Comparison of ENCODE assay signal across 21 cellular contexts in the genomic region with DNA sequence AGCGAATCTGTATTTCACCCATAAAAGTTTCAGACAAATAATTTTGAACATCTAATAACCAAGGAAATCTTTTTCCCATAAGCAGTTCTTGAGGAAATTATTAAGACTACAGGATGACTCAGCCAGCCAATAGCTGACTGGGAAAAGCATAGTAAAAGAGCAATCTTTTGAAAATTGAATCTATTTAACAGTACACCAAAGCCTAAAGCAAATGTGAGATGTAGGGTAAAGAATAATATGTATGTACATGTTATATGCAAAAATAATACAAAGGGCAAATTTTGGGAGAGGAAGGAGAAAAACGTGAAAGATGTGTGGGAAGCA. TPM values are rescaled to one million over a fixed set of nuclear protein-coding genes. Genes with fewer than 3 reads are reported as not detected.
A peak's percentile ranks its signal among the peaks of the same experiment; 100 is the strongest.
DNase-seq lines count a peak whose midpoint lies in the region; ATAC-seq, FAIRE-seq and TF ChIP-seq lines count a peak whose summit lies in the region.
"Had no signal": no experiment of that assay in that cellular context is flagged by ENCODE, and none has a peak within 500 bp of the region (broad histone marks: within the 10 kb centered on the region; RNA-seq: fewer than 3 reads in every experiment).

No MANE protein-coding gene starts in this region.

- no peak for TF ChIP-seq CTCF in RWPE1 (conservative IDR thresholded peaks at IDR 0.05; ENCODE audit: low read depth)
- TF ChIP-seq CTCF in K562 (IDR thresholded peaks at IDR 0.05 in 2 of 3, conservative IDR thresholded peaks at IDR 0.05 in 1 of 3; ENCODE audit: insufficient read depth in 2 of 3, low read depth in 1 of 3, low read length in 3 of 3), result no peak
- no peak for TF ChIP-seq CTCF in osteocyte (IDR thresholded peaks at IDR 0.05)

- no peaks in the 10 kb centered on the region for H3K27me3 Mint-ChIP-seq in activated naive CD4-positive, alpha-beta T cell treated with anti-CD3 and anti-CD28 coated beads, Interleukin-2, amount 10 ng/mL, durations not matched to agents 7 days and 5 days
- H3K27me3 Mint-ChIP-seq in osteocyte (ENCODE audit: unreplicated experiment), result no peaks in the 10 kb centered on the region
- H3K27me3 Mint-ChIP-seq: central memory CD8-positive, alpha-beta T cell had no signal

- H2AFZ ChIP-seq in K562 (ENCODE audit: low read depth, low read length), result peak overlapping the region; percentile 51; the same call in 1 of the 2 replicates

- TF ChIP-seq RAD21 in K562 (CRISPR knock-in tag; conservative IDR thresholded peaks at IDR 0.05 in 1 of 2, IDR thresholded peaks at IDR 0.05 in 1 of 2), result no peak

- no peak for FAIRE-seq in K562 (lab: Jason Lieb, UNC)
- no peak for FAIRE-seq in GM19239 (lab: Jason Lieb, UNC)

- H3K4me3 ChIP-seq in K562, result no peak overlapping the region
- H3K4me3 ChIP-seq: heart left ventricle, left ventricle myocardium inferior had no signal

- no peak overlapping the region for H3K9ac ChIP-seq in K562 (ENCODE audit: insufficient read depth in 1 of 2, low read depth in 2 of 2, low read length in 2 of 2)

- TF ChIP-seq POLR2A in K562 (conservative IDR thresholded peaks at IDR 0.05), result no peak

- no peak overlapping the region for H3K4me2 ChIP-seq in K562 (ENCODE audit: insufficient read depth, low read length)

- no peaks in the 10 kb centered on the region for H3K36me3 ChIP-seq in K562 (ENCODE audit: control insufficient read depth, insufficient read depth, low read length)

- DNase-seq in activated naive CD4-positive, alpha-beta T cell treated with anti-CD3 and anti-CD28 coated beads, Interleukin-2, amount 10 ng/mL, durations not matched to agents 7 days and 5 days, result no peak
- no peak for DNase-seq in activated naive CD4-positive, alpha-beta T cell treated with anti-CD3 and anti-CD28 coated beads, Interleukin-2, amount 50 U/mL, for 16 hours
- DNase-seq in RWPE1 (ENCODE audit: low spot score) (peak; percentile 2), K562 (ENCODE audit: extremely low read depth in 1 of 4, low spot score in 3 of 4) (no peak), osteocyte (ENCODE audit: extremely low spot score, unreplicated experiment) (no peak), GM19239 (ENCODE audit: insufficient read length, low spot score) (no peak)
- DNase-seq: activated CD8-positive, alpha-beta memory T cell treated with anti-CD3 and anti-CD28 coated beads, Interleukin-2, amount 50 U/mL, for 48 hours; CD8-positive, alpha-beta T cell; DMS53; effector memory CD4-positive, alpha-beta T cell; heart left ventricle; left ventricle myocardium inferior; NCI-H187 treated with DMSO at 0.1 percent for 48 hours; NCI-H226; NK-92 treated with Interleukin-12 subunit alpha and Interleukin-12 subunit beta, amount 100 ng/mL, for 24 hours; right cardiac atrium; stimulated activated CD4-positive, alpha-beta T cell treated with anti-CD3 and anti-CD28 coated beads, Interleukin-15, amount 100 ng/mL, for 24 hours; SW 1271 had no signal

- in situ Hi-C loops in K562 (cut with MboI), result no loop called here

- no peak overlapping the region for H3K27ac ChIP-seq in RWPE1
- H3K27ac ChIP-seq in K562 (ENCODE audit: extremely low read depth, low read depth, low read length), result no peak overlapping the region
- H3K27ac ChIP-seq: left ventricle myocardium inferior had no signal

- BruUV-seq in K562 (replicated peaks; lab: Mats Ljungman, UMichigan), result no TSS peak

- H3K4me3 Mint-ChIP-seq in activated naive CD4-positive, alpha-beta T cell treated with anti-CD3 and anti-CD28 coated beads, Interleukin-2, amount 10 ng/mL, durations not matched to agents 7 days and 5 days, result no peak overlapping the region
- H3K4me3 Mint-ChIP-seq in osteocyte (ENCODE audit: unreplicated experiment), result no peak overlapping the region
- H3K4me3 Mint-ChIP-seq: CD8-positive, alpha-beta T cell; central memory CD8-positive, alpha-beta T cell had no signal

- H3K9me3 Mint-ChIP-seq in activated naive CD4-positive, alpha-beta T cell treated with anti-CD3 and anti-CD28 coated beads, Interleukin-2, amount 10 ng/mL, durations not matched to agents 7 days and 5 days, result peaks cover 9% of the 10 kb centered on the region
- peaks cover 11% of the 10 kb centered on the region for H3K9me3 Mint-ChIP-seq in osteocyte (ENCODE audit: unreplicated experiment)
- H3K9me3 Mint-ChIP-seq: central memory CD8-positive, alpha-beta T cell had no signal

- intact Hi-C loops in K562 (cut with micrococcal nuclease), result no loop called here

- H3K79me2 ChIP-seq in K562 (ENCODE audit: control insufficient read depth, insufficient read depth, low read length), result no peaks in the 10 kb centered on the region

- 13% methylated on average over 2 of the region's 2 CpGs for WGBS in K562 (ENCODE audit: insufficient coverage, low coverage, missing lambda C conversion rate)

- H3K4me1 ChIP-seq in K562 (replicated peaks in 1 of 2; ENCODE audit: control insufficient read depth in 2 of 2, insufficient read depth in 2 of 2, low read length in 2 of 2), result no peaks in the 10 kb centered on the region; a peak in 1 of 5 replicates
- H3K4me1 ChIP-seq: left ventricle myocardium inferior had no signal

- POLR2A ChIA-PET in RWPE1 (lab: Yijun Ruan, JAX; ENCODE audit: low non-redundant PET), result no interaction called here
- POLR2A ChIA-PET in K562 (lab: Yijun Ruan, JAX), result no interaction called here

- H3K9me3 ChIP-seq in K562 (replicated peaks; ENCODE audit: control insufficient read depth, insufficient read depth, low read depth, low read length), result no peaks in the 10 kb centered on the region; the same call in 1 of the 2 replicates

- H3K9me1 ChIP-seq in K562 (ENCODE audit: control insufficient read depth, insufficient read depth, low read length), result no peaks in the 10 kb centered on the region

- peaks cover 23% of the 10 kb centered on the region for H3K36me3 Mint-ChIP-seq in activated naive CD4-positive, alpha-beta T cell treated with anti-CD3 and anti-CD28 coated beads, Interleukin-2, amount 10 ng/mL, durations not matched to agents 7 days and 5 days
- peaks cover 14% of the 10 kb centered on the region for H3K36me3 Mint-ChIP-seq in osteocyte (ENCODE audit: unreplicated experiment)

- CTCF ChIA-PET in activated naive CD4-positive, alpha-beta T cell treated with anti-CD3 and anti-CD28 coated beads, Interleukin-2, amount 10 ng/mL, durations not matched to agents 7 days and 5 days (lab: Charles Lee), result no interaction called here
- CTCF ChIA-PET in RWPE1 (lab: Yijun Ruan, JAX), result no interaction called here
- CTCF ChIA-PET in K562 (lab: Yijun Ruan, JAX; ENCODE audit: low intra/inter-chr PET ratio), result no interaction called here

- H3K27ac Mint-ChIP-seq in activated naive CD4-positive, alpha-beta T cell treated with anti-CD3 and anti-CD28 coated beads, Interleukin-2, amount 10 ng/mL, durations not matched to agents 7 days and 5 days, result peak overlapping the region; percentile 86
- H3K27ac Mint-ChIP-seq in osteocyte (ENCODE audit: unreplicated experiment), result peak overlapping the region; percentile 90

- H3K27me3 ChIP-seq in K562 (ENCODE audit: control insufficient read depth in 2 of 2, insufficient read depth in 2 of 2, low read length in 2 of 2), result no peaks in the 10 kb centered on the region
- H3K27me3 ChIP-seq: heart left ventricle had no signal

- no peak for TF ChIP-seq EP300 in K562 (IDR thresholded peaks at IDR 0.05; ENCODE audit: low read length)

- ATAC-seq in K562 (no peak), GM21381 (IDR thresholded peaks at IDR 0.05; ENCODE audit: unreplicated experiment) (no peak), GM18511 (IDR thresholded peaks at IDR 0.05; ENCODE audit: unreplicated experiment) (no peak)
- ATAC-seq: CD8-positive, alpha-beta T cell; heart left ventricle; right cardiac atrium had no signal

- no peaks in the 10 kb centered on the region for H4K20me1 ChIP-seq in K562 (replicated peaks; ENCODE audit: control insufficient read depth, insufficient read depth, low read length)

- peaks cover 40% of the 10 kb centered on the region for H3K4me1 Mint-ChIP-seq in activated naive CD4-positive, alpha-beta T cell treated with anti-CD3 and anti-CD28 coated beads, Interleukin-2, amount 10 ng/mL, durations not matched to agents 7 days and 5 days
- peaks cover 19% of the 10 kb centered on the region for H3K4me1 Mint-ChIP-seq in osteocyte (ENCODE audit: unreplicated experiment)

RNA-seq across cellular contexts. Expression of a gene that starts 12.6 kb away (rescaled TPM):
- total RNA-seq in K562 (2011; cell fraction: chromatin; rRNA removed; ENCODE audit: low replicate concordance), result 33.0 and 35.3 TPM in 2 replicates
- total RNA-seq in K562 (2011; cell fraction: nucleolus; rRNA removed), result 30.9 and 34.0 TPM in 2 replicates
- total RNA-seq in K562 (2011; cell fraction: nucleoplasm; rRNA removed), result 47.4 and 52.4 TPM in 2 replicates
- 11.3 and 12.4 TPM in 2 replicates for total RNA-seq in K562 (2014; rRNA removed)
- total RNA-seq in K562 (2014; rRNA removed; fragmentation: Illumina TruSeq; extraction: Trizol), result 12.6 and 13.5 TPM in 2 replicates
- total RNA-seq in K562 (2015; rRNA removed; fragmentation: Illumina TruSeq; extraction: Trizol), result 7.3 and 8.3 TPM in 2 replicates
- 19.8 and 24.7 TPM in 2 replicates for total RNA-seq in K562 (2021)
- 10.9 and 17.7 TPM in 2 replicates for polyA plus RNA-seq in K562 (2011; rRNA removed)
- polyA plus RNA-seq in K562 (2011; cell fraction: cytosol; rRNA removed), result 7.5 and 11.9 TPM in 2 replicates
- polyA plus RNA-seq in K562 (2011; cell fraction: nucleus; rRNA removed), result 12.1 and 14.4 TPM in 2 replicates
- 12.4 and 17.1 TPM in 2 replicates for polyA plus RNA-seq in K562 (2012)
- polyA plus RNA-seq in K562 (2014; fragmentation: Illumina TruSeq; extraction: Trizol), result 15.5 and 15.8 TPM in 2 replicates
- polyA plus RNA-seq in K562 (2014; fragmentation: Nextera tagmentation; extraction: Ambion mirVana), result 1 to 10 TPM; 4.0 to 5.3 TPM
- 10.8 TPM in 2 replicates for polyA plus RNA-seq in K562 (2014; rRNA removed)
- polyA minus RNA-seq in K562 (2011; rRNA and poly(A)+ RNA removed), result 17.6 and 22.3 TPM in 2 replicates
- 8.9 and 16.7 TPM in 2 replicates for polyA minus RNA-seq in K562 (2011; cell fraction: cytosol; rRNA and poly(A)+ RNA removed)
- 10.0 and 13.8 TPM in 2 replicates for polyA minus RNA-seq in K562 (2011; cell fraction: nucleus; rRNA and poly(A)+ RNA removed)
- 87.7 and 90.5 TPM in 2 replicates for total RNA-seq in osteocyte

RNA-seq across cellular contexts. Expression of a gene that starts 42.7 kb away (rescaled TPM):
- 9.2 and 11.9 TPM in 2 replicates for total RNA-seq in K562 (2011; cell fraction: chromatin; rRNA removed; ENCODE audit: low replicate concordance)
- total RNA-seq in K562 (2011; cell fraction: nucleolus; rRNA removed), result 7.8 and 9.2 TPM in 2 replicates
- 6.7 and 12.4 TPM in 2 replicates for total RNA-seq in K562 (2011; cell fraction: nucleoplasm; rRNA removed)
- total RNA-seq in K562 (2014; rRNA removed) (7.3 and 8.6 TPM in 2 replicates), K562 (2014; rRNA removed; fragmentation: Illumina TruSeq; extraction: Trizol) (12.7 and 13.8 TPM in 2 replicates), K562 (2015; rRNA removed; fragmentation: Illumina TruSeq; extraction: Trizol) (14.9 and 16.4 TPM in 2 replicates), K562 (2021) (14.3 and 14.7 TPM in 2 replicates), osteocyte (59.1 and 64.5 TPM in 2 replicates)
- polyA plus RNA-seq in K562 (2011; rRNA removed) (7.2 and 8.0 TPM in 2 replicates), K562 (2014; fragmentation: Illumina TruSeq; extraction: Trizol) (8.8 and 10.1 TPM in 2 replicates), K562 (2014; fragmentation: Nextera tagmentation; extraction: Ambion mirVana) (10 to 100 TPM; 10.4 to 10.8 TPM), K562 (2014; rRNA removed) (7.6 and 10.0 TPM in 2 replicates)
- polyA plus RNA-seq in K562 (2011; cell fraction: cytosol; rRNA removed), result 1.8 and 3.1 TPM in 2 replicates
- 2.7 TPM in 2 replicates for polyA plus RNA-seq in K562 (2011; cell fraction: nucleus; rRNA removed)
- polyA plus RNA-seq in K562 (2012), result 7.6 and 9.1 TPM in 2 replicates
- polyA minus RNA-seq in K562 (2011; rRNA and poly(A)+ RNA removed), result 7.6 and 7.7 TPM in 2 replicates
- polyA minus RNA-seq in K562 (2011; cell fraction: cytosol; rRNA and poly(A)+ RNA removed), result 5.0 and 8.5 TPM in 2 replicates
- polyA minus RNA-seq in K562 (2011; cell fraction: nucleus; rRNA and poly(A)+ RNA removed), result 8.9 and 12.2 TPM in 2 replicates
